In genomic region chr15:57423599-57424140, GRCh38 we compare ENCODE assay signal across 29 cellular contexts. TPM values are rescaled to one million over a fixed set of nuclear protein-coding genes. Genes with fewer than 3 reads are reported as not detected.
A peak's percentile ranks its signal among the peaks of the same experiment; 100 is the strongest.
DNase-seq lines count a peak whose midpoint lies in the region; FAIRE-seq and TF ChIP-seq lines count a peak whose summit lies in the region.
"Had no signal": no experiment of that assay in that cellular context is flagged by ENCODE, and none has a peak within 500 bp of the region (broad histone marks: within the 10 kb centered on the region; RNA-seq: fewer than 3 reads in every experiment).

No MANE protein-coding gene starts in this region.

- in situ Hi-C loops in brain microvascular endothelial cell (cut with HindIII; ENCODE audit: low pct_ligation_motif_present, low sequenced_read_pairs): no loop called here

- peak overlapping the region in 2 of 3 experiments; percentile 16 to 21; a peak in 2 of 7 replicates for H3K27ac Mint-ChIP-seq in H9
- H3K27ac Mint-ChIP-seq in endodermal cell: peak overlapping the region; percentile 14
- H3K27ac Mint-ChIP-seq in neural crest cell (ENCODE audit: unreplicated experiment): peak overlapping the region; percentile 2
- H3K27ac Mint-ChIP-seq: B cell, HFFc6 had no signal

- H2BK20ac ChIP-seq in H9 (ENCODE audit: low read depth, low read length, poor library complexity, severe bottlenecking): no peak overlapping the region

- H4K8ac ChIP-seq in H9 (replicated peaks; ENCODE audit: insufficient read length, low read depth, low read length): no peak overlapping the region

- H3K4me1 ChIP-seq in H9 (ENCODE audit: insufficient read depth, low read length): peaks cover 6% of the 10 kb centered on the region; the same call in 1 of the 2 replicates
- peaks cover 18% of the 10 kb centered on the region for H3K4me1 ChIP-seq in endodermal cell (ENCODE audit: control insufficient read depth, insufficient read depth, low read length)
- no peaks in the 10 kb centered on the region for H3K4me1 ChIP-seq in small intestine (ENCODE audit: control insufficient read depth in 2 of 2, insufficient read depth in 1 of 2, low read depth in 1 of 2, low read length in 1 of 2)
- peaks cover 17% of the 10 kb centered on the region for H3K4me1 ChIP-seq in SJCRH30

- DNase-seq in H9: no peak
- DNase-seq in endodermal cell: no peak
- no peak for DNase-seq in neural crest cell (ENCODE audit: low read depth, low spot score)
- DNase-seq in brain microvascular endothelial cell: no peak
- DNase-seq in HuH-7.5 (ENCODE audit: low spot score): no peak
- DNase-seq in small intestine: no peak
- no peak for DNase-seq in SJCRH30
- DNase-seq: Calu3; CD8-positive, alpha-beta memory T cell; DMS79 treated with DMSO at 0.1 percent for 48 hours; GF-D8; HFFc6; MM.1S; NCI-H1048; NCI-H1417; NCI-H1694; NCI-H2029 treated with DMSO at 0.1 percent for 48 hours; NCI-H446 treated with DMSO at 0.1 percent for 48 hours; NCI-H526; NCI-H82; SHP77 treated with DMSO at 0.1 percent for 48 hours had no signal

- H3K9me3 ChIP-seq in H9 (ENCODE audit: control insufficient read depth, low read depth, low read length) (no peaks in the 10 kb centered on the region), endodermal cell (ENCODE audit: control insufficient read depth, low read length) (peaks cover 31% of the 10 kb centered on the region), small intestine (ENCODE audit: control insufficient read depth, low read depth) (no peaks in the 10 kb centered on the region), SJCRH30 (replicated peaks) (no peaks in the 10 kb centered on the region)

- no peak overlapping the region for H4K5ac ChIP-seq in H9 (ENCODE audit: insufficient read length, low read depth, low read length)

- H3K27me3 Mint-ChIP-seq in H9 (ENCODE audit: low read depth): no peaks in the 10 kb centered on the region
- no peaks in the 10 kb centered on the region for H3K27me3 Mint-ChIP-seq in endodermal cell (ENCODE audit: insufficient read depth)
- no peaks in the 10 kb centered on the region for H3K27me3 Mint-ChIP-seq in neural crest cell (ENCODE audit: low read depth)

- H3K79me1 ChIP-seq in H9 (ENCODE audit: insufficient read depth, low read depth, low read length, poor library complexity, severe bottlenecking): no peaks in the 10 kb centered on the region

- no peak overlapping the region for H3K27ac ChIP-seq in H9 (ENCODE audit: insufficient read length, low read depth, low read length)
- H3K27ac ChIP-seq in endodermal cell (ENCODE audit: low read depth, low read length): no peak overlapping the region
- no peak overlapping the region for H3K27ac ChIP-seq in brain microvascular endothelial cell
- H3K27ac ChIP-seq in small intestine (ENCODE audit: low read depth in 1 of 2, low read length in 1 of 2): no peak overlapping the region
- H3K27ac ChIP-seq in SJCRH30: no peak overlapping the region
- H3K27ac ChIP-seq: KMS-11, RWPE1, SK-N-MC had no signal

- H2BK5ac ChIP-seq in H9 (ENCODE audit: insufficient read length, low read length): no peak overlapping the region

- H3K4me3 ChIP-seq in endodermal cell (ENCODE audit: low read length) (no peak overlapping the region), brain microvascular endothelial cell (ENCODE audit: low read depth, low read length) (no peak overlapping the region), small intestine (ENCODE audit: low read depth in 1 of 2, low read length in 2 of 2) (no peak overlapping the region), SJCRH30 (no peak overlapping the region)
- H3K4me3 ChIP-seq: SK-N-MC had no signal

- no peak overlapping the region for H3K4me2 ChIP-seq in H9 (ENCODE audit: insufficient read depth, insufficient read length, low read length)
- H3K4me2 ChIP-seq: KMS-11 had no signal

- H3K36me3 ChIP-seq in endodermal cell (ENCODE audit: control insufficient read depth, insufficient read depth, low read length) (peaks cover 29% of the 10 kb centered on the region), brain microvascular endothelial cell (replicated peaks) (no peaks in the 10 kb centered on the region), small intestine (ENCODE audit: control insufficient read depth in 2 of 2, insufficient read depth in 2 of 2, low read length in 2 of 2) (no peaks in the 10 kb centered on the region), SJCRH30 (no peaks in the 10 kb centered on the region)

- no peak overlapping the region for H2BK15ac ChIP-seq in H9 (ENCODE audit: low read depth, low read length)

- H3K18ac ChIP-seq in H9 (ENCODE audit: insufficient read length, low read depth, low read length): no peak overlapping the region

- H4K20me1 ChIP-seq in H9 (ENCODE audit: control insufficient read depth, insufficient read depth, insufficient read length): no peaks in the 10 kb centered on the region

- H2BK12ac ChIP-seq in H9 (ENCODE audit: insufficient read length, low read depth, low read length): no peak overlapping the region

- H3K36me3 Mint-ChIP-seq in H9 (ENCODE audit: insufficient read depth in 1 of 3, low read depth in 3 of 3) (peaks cover 0 to 15% (median 0%) of the 10 kb centered on the region in 3 experiments; a peak in 4 of 7 replicates), endodermal cell (ENCODE audit: low read depth) (peaks cover 50% of the 10 kb centered on the region), neural crest cell (ENCODE audit: low read depth) (no peaks in the 10 kb centered on the region)
- H3K36me3 Mint-ChIP-seq: CD14-positive monocyte; CD8-positive, alpha-beta memory T cell; IgD-negative memory B cell had no signal

- H3K14ac ChIP-seq in H9 (ENCODE audit: insufficient read depth, low read length): no peak overlapping the region

- H3K23ac ChIP-seq in H9 (ENCODE audit: insufficient read length, low read depth, low read length): no peak overlapping the region

- H3T11ph ChIP-seq in H9 (ENCODE audit: low read length): no peak overlapping the region

- no peak overlapping the region for H2BK120ac ChIP-seq in H9 (ENCODE audit: low read depth, low read length, poor library complexity, severe bottlenecking)

- no peak overlapping the region; a peak in 1 of 5 replicates for H3K4me3 Mint-ChIP-seq in H9
- no peak overlapping the region for H3K4me3 Mint-ChIP-seq in endodermal cell
- H3K4me3 Mint-ChIP-seq in neural crest cell: no peak overlapping the region
- H3K4me3 Mint-ChIP-seq: B cell; CD14-positive monocyte; CD8-positive, alpha-beta memory T cell; HFFc6 had no signal

- H3K9me3 Mint-ChIP-seq in H9: no peaks in the 10 kb centered on the region
- peaks cover 5% of the 10 kb centered on the region for H3K9me3 Mint-ChIP-seq in endodermal cell
- peaks cover 2% of the 10 kb centered on the region for H3K9me3 Mint-ChIP-seq in neural crest cell
- H3K9me3 Mint-ChIP-seq: CD8-positive, alpha-beta memory T cell; HFFc6 had no signal

- no peak overlapping the region for H3K56ac ChIP-seq in H9 (ENCODE audit: insufficient read length, low read depth, low read length)

- no CpG with 5 or more reads among the region's 15 CpGs for WGBS in H9 (ENCODE audit: extremely low coverage, insufficient read length, low lambda C conversion rate)
- WGBS in endodermal cell (ENCODE audit: insufficient coverage in 1 of 2, insufficient read length in 1 of 2), 2 experiments: 93 to 98% methylated on average over 9 to 15 of the region's 15 CpGs
- WGBS in small intestine, 3 donors: 87 to 90% (median 89%) methylated on average over 15 of the region's 15 CpGs

- TF ChIP-seq CTCF in H9 (conservative IDR thresholded peaks at IDR 0.05) (no peak), endodermal cell (conservative IDR thresholded peaks at IDR 0.05) (no peak), neural crest cell (conservative IDR thresholded peaks at IDR 0.05) (no peak), brain microvascular endothelial cell (IDR thresholded peaks at IDR 0.05; ENCODE audit: low read depth, low read length, missing control alignments) (no peak)

- H4K91ac ChIP-seq in H9 (ENCODE audit: insufficient read length, low read depth, low read length): no peak overlapping the region

- FAIRE-seq in small intestine (lab: Jason Lieb, UNC): no peak
- FAIRE-seq: GM12891, H54 had no signal

- no peaks in the 10 kb centered on the region for H3K27me3 ChIP-seq in H9 (ENCODE audit: insufficient read depth, low read length)
- no peaks in the 10 kb centered on the region for H3K27me3 ChIP-seq in endodermal cell (ENCODE audit: control insufficient read depth, insufficient read depth, low read length, poor library complexity, severe bottlenecking)
- H3K27me3 ChIP-seq in brain microvascular endothelial cell (replicated peaks): no peaks in the 10 kb centered on the region
- no peaks in the 10 kb centered on the region for H3K27me3 ChIP-seq in small intestine (ENCODE audit: control insufficient read depth in 2 of 2, insufficient read depth in 2 of 2, low read length in 2 of 2)
- no peaks in the 10 kb centered on the region for H3K27me3 ChIP-seq in SJCRH30

- no peak overlapping the region for H3K9ac ChIP-seq in H9 (ENCODE audit: extremely low read depth, insufficient read length, low read length)
- no peak overlapping the region for H3K9ac ChIP-seq in endodermal cell (ENCODE audit: extremely low read depth, low read length, poor library complexity, severe bottlenecking)
- H3K9ac ChIP-seq: KMS-11 had no signal

- no peaks in the 10 kb centered on the region for H3K79me2 ChIP-seq in H9 (ENCODE audit: insufficient read depth, low read length)

- H3K4me1 Mint-ChIP-seq in H9: peaks cover 33 to 41% of the 10 kb centered on the region in 2 experiments
- H3K4me1 Mint-ChIP-seq in endodermal cell: peaks cover 45% of the 10 kb centered on the region
- H3K4me1 Mint-ChIP-seq in neural crest cell: peaks cover 35% of the 10 kb centered on the region
- H3K4me1 Mint-ChIP-seq: B cell; CD8-positive, alpha-beta memory T cell; IgD-negative memory B cell had no signal

- H3K4ac ChIP-seq in H9 (ENCODE audit: low read depth, low read length): no peak overlapping the region

- H3K23me2 ChIP-seq in H9 (ENCODE audit: insufficient read length, low read depth, low read length, poor library complexity, severe bottlenecking): no peaks in the 10 kb centered on the region

- H2AK5ac ChIP-seq in H9 (ENCODE audit: insufficient read length, low read length): no peak overlapping the region

- H2AFZ ChIP-seq in H9 (ENCODE audit: low read length): no peak overlapping the region

RNA-seq across cellular contexts. Expression of gene CGNL1, which starts 47.4 kb away (rescaled TPM):
- total RNA-seq in H9 (2021) (32.5 and 34.6 TPM in 2 replicates), endodermal cell (10 to 100 TPM; 82.6 to 98.0 TPM), neural crest cell (1.2 and 1.3 TPM in 2 replicates)
- 15.1 TPM for polyA plus RNA-seq in endodermal cell (2013, experiment 1 of 2)
- polyA plus RNA-seq in endodermal cell (2013, experiment 2 of 2): 15.8 TPM
- polyA plus RNA-seq in small intestine: 1 to 10 TPM in 2 of 3 donors, under 1 TPM in 1; 0.81 to 2.7 (median 1.1) TPM
- 5.5 and 5.9 TPM in 2 replicates for total RNA-seq in SJCRH30 (2014; rRNA removed; shearing (Covaris generic))
- total RNA-seq: CD8-positive, alpha-beta memory T cell had no signal
- polyA plus RNA-seq: CD14-positive monocyte; CD8-positive, alpha-beta memory T cell had no signal
